ENCODE assay signal across 12 cellular contexts in genomic region chr9:16106211-16106610, GRCh38.
"Had no signal": no experiment of that assay in that cellular context is flagged by ENCODE, and none has a peak within 500 bp of the region (broad histone marks: within the 10 kb centered on the region; RNA-seq: fewer than 3 reads in every experiment).

No MANE protein-coding gene starts in this region.

- H3K27ac ChIP-seq: brain microvascular endothelial cell, left lung, right atrium auricular region, stomach, thyroid gland had no signal

- H3K27me3 ChIP-seq: brain microvascular endothelial cell, left lung, right atrium auricular region, stomach, thyroid gland, uterus had no signal

- H3K36me3 ChIP-seq: brain microvascular endothelial cell, left lung, right atrium auricular region, stomach, thyroid gland, uterus had no signal

- DNase-seq: activated CD4-positive, alpha-beta T cell treated with anti-CD3 and anti-CD28 coated beads, Interleukin-2, amount 50 U/mL, for 4 hours; activated T-cell treated with anti-CD3 and anti-CD28 coated beads, Interleukin-2, amount 50 U/mL, for 1 hour; brain microvascular endothelial cell; erythroblast; left lung; posterior cingulate gyrus; small intestine; stomach; thyroid gland; uterus had no signal

- H3K4me1 ChIP-seq: left lung, right atrium auricular region had no signal

- H3K9me3 ChIP-seq: left lung, right atrium auricular region, stomach, thyroid gland, uterus had no signal

- ATAC-seq: activated CD4-positive, CD25-positive, alpha-beta regulatory T cell treated with anti-CD3 and anti-CD28 coated beads, Interleukin-2, amount 50 U/mL, for 24 hours; left lung had no signal

- H3K4me3 ChIP-seq: left lung, right atrium auricular region, stomach, thyroid gland, uterus had no signal
